9 cellular contexts compared by ENCODE assay signal in the genomic region with DNA sequence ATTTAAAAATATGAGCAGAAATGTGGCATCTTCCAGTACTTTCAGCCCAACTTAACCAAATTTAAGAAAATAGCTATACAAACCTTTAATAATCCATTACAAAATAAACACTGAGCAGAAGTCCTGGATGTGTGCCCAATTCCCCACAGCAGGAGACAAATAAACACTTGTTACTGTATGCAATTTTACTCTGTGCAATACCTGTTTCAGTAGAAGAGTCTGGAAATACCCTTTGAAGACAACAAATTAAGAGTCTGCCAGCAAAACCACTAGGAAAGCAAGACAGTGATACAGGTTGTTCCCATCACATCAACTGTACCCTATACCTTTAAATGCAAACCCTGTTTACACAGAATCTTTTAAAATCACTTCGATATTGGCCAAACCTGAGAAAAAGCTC. TPM values are rescaled to one million over a fixed set of nuclear protein-coding genes. Genes with fewer than 3 reads are reported as not detected.
A peak's percentile ranks its signal among the peaks of the same experiment; 100 is the strongest.
DNase-seq lines count a peak whose midpoint lies in the region; ATAC-seq, FAIRE-seq and TF ChIP-seq lines count a peak whose summit lies in the region.
"Had no signal": no experiment of that assay in that cellular context is flagged by ENCODE, and none has a peak within 500 bp of the region (broad histone marks: within the 10 kb centered on the region; RNA-seq: fewer than 3 reads in every experiment).

No MANE protein-coding gene starts in this region.

- H3K4me3 Mint-ChIP-seq in mesothelial cell of epicardium (no peak overlapping the region), endodermal cell (no peak overlapping the region)

- H3K27me3 ChIP-seq in endothelial cell of umbilical vein (ENCODE audit: control insufficient read depth in 2 of 2, insufficient read depth in 2 of 2, low read length in 2 of 2) (no peaks in the 10 kb centered on the region), endodermal cell (ENCODE audit: control insufficient read depth, insufficient read depth, low read length, poor library complexity, severe bottlenecking) (no peaks in the 10 kb centered on the region)

- no peak for TF ChIP-seq CTCF in endothelial cell of umbilical vein (IDR thresholded peaks at IDR 0.05; ENCODE audit: extremely low read depth in 1 of 2, insufficient read depth in 1 of 2, low read depth in 1 of 2, low read length in 2 of 2)
- TF ChIP-seq CTCF in GM13977 (IDR thresholded peaks at IDR 0.05; ENCODE audit: extremely low read depth, insufficient read depth, missing control alignments) = no peak
- no peak for TF ChIP-seq CTCF in mesothelial cell of epicardium (IDR thresholded peaks at IDR 0.05; ENCODE audit: unreplicated experiment)
- TF ChIP-seq CTCF in endodermal cell (conservative IDR thresholded peaks at IDR 0.05) = no peak

- H4K20me1 ChIP-seq in endothelial cell of umbilical vein (replicated peaks; ENCODE audit: control insufficient read depth, extremely low read depth, insufficient read depth, low read length) = peaks cover 3% of the 10 kb centered on the region

- BruUV-seq in endothelial cell of umbilical vein (replicated peaks; lab: Mats Ljungman, UMichigan) = no TSS peak

- no peak for TF ChIP-seq POLR2A in endothelial cell of umbilical vein (IDR thresholded peaks at IDR 0.05; ENCODE audit: low read depth, low read length)

- H3K4me1 Mint-ChIP-seq in mesothelial cell of epicardium (peaks cover 18% of the 10 kb centered on the region), endodermal cell (peaks cover 21% of the 10 kb centered on the region)

- intact Hi-C loops in endothelial cell of umbilical vein (cut with micrococcal nuclease) = no loop called here

- CTCF ChIA-PET in endothelial cell of umbilical vein (lab: Charles Lee) = interaction anchor here (0.6 to 1.3 kb wide), 2 partner anchors 8 to 13 kb away, joined by 3 read pairs; no protein-coding TSS in a partner anchor

- no peaks in the 10 kb centered on the region for H3K9me3 ChIP-seq in endothelial cell of umbilical vein (replicated peaks; ENCODE audit: control insufficient read depth, insufficient read depth, low read length)
- no peaks in the 10 kb centered on the region for H3K9me3 ChIP-seq in endodermal cell (ENCODE audit: control insufficient read depth, low read length)

- no peak for FAIRE-seq in endothelial cell of umbilical vein (lab: Jason Lieb, UNC)

- H3K36me3 ChIP-seq in endothelial cell of umbilical vein (ENCODE audit: control insufficient read depth in 2 of 2, extremely low read depth in 1 of 2, insufficient read depth in 2 of 2, low read length in 2 of 2) (no peaks in the 10 kb centered on the region), endodermal cell (ENCODE audit: control insufficient read depth, insufficient read depth, low read length) (peaks cover 8% of the 10 kb centered on the region)

- no peak overlapping the region for H3K27ac Mint-ChIP-seq in mesothelial cell of epicardium
- no peak overlapping the region for H3K27ac Mint-ChIP-seq in endodermal cell

- peaks cover 9% of the 10 kb centered on the region for H3K36me3 Mint-ChIP-seq in mesothelial cell of epicardium
- peaks cover 28% of the 10 kb centered on the region for H3K36me3 Mint-ChIP-seq in endodermal cell (ENCODE audit: low read depth)

- H3K9ac ChIP-seq in endothelial cell of umbilical vein (replicated peaks; ENCODE audit: extremely low read depth, insufficient read depth, low read length) (no peak overlapping the region), endodermal cell (ENCODE audit: extremely low read depth, low read length, poor library complexity, severe bottlenecking) (no peak overlapping the region)

- peaks cover 3% of the 10 kb centered on the region for H3K79me2 ChIP-seq in endothelial cell of umbilical vein (ENCODE audit: control insufficient read depth, insufficient read depth, low read length)

- ATAC-seq in HG02763 (IDR thresholded peaks at IDR 0.05; ENCODE audit: unreplicated experiment) = peak; percentile 44
- no peak for ATAC-seq in HG03342 (IDR thresholded peaks at IDR 0.05; ENCODE audit: unreplicated experiment)

- dilution Hi-C loops in endothelial cell of umbilical vein (cut with MboI; ENCODE audit: extremely low pct_ligation_motif_present, low sequenced_read_pairs) = no loop called here

- H3K9me3 Mint-ChIP-seq in mesothelial cell of epicardium (no peaks in the 10 kb centered on the region), endodermal cell (no peaks in the 10 kb centered on the region)

- POLR2A ChIA-PET in endothelial cell of umbilical vein (lab: Charles Lee) = interaction anchor here (0.5 kb wide), 1 partner anchor 1611 kb away, joined by 3 read pairs; no protein-coding TSS in a partner anchor

- WGBS in endodermal cell (ENCODE audit: insufficient coverage in 1 of 2, insufficient read length in 1 of 2), 2 experiments = 96 to 100% methylated on average over 1 of the region's 1 CpG

- in situ Hi-C loops in GM13977 (cut with MboI; ENCODE audit: low pct_unique_long_range_greater_than_20kb, low sequenced_read_pairs, unreplicated experiment) = no loop called here

- H3K4me1 ChIP-seq in endothelial cell of umbilical vein (ENCODE audit: control insufficient read depth, extremely low read depth, insufficient read depth, low read length) (peaks cover 4% of the 10 kb centered on the region), endodermal cell (ENCODE audit: control insufficient read depth, insufficient read depth, low read length) (no peaks in the 10 kb centered on the region)

- no peak overlapping the region for H2AFZ ChIP-seq in endothelial cell of umbilical vein (ENCODE audit: low read depth, low read length)

- H3K9me1 ChIP-seq in endothelial cell of umbilical vein (replicated peaks; ENCODE audit: control insufficient read depth, extremely low read depth, insufficient read depth, low read length) = no peaks in the 10 kb centered on the region

- DNase-seq in DMS153 treated with DMSO at 0.1 percent for 48 hours (lab: John Stamatoyannopoulos, UW; ENCODE audit: unreplicated experiment) (peak; percentile 88), NCI-H2227 (lab: John Stamatoyannopoulos, UW; ENCODE audit: unreplicated experiment) (peak; percentile 77), endothelial cell of umbilical vein (ENCODE audit: low read depth, low spot score) (peak; percentile 9), GM13977 (ENCODE audit: low spot score) (no peak), mesothelial cell of epicardium (ENCODE audit: low spot score in 2 of 2, unreplicated experiment in 2 of 2) (no peak), endodermal cell (no peak)
- DNase-seq: activated CD4-positive, alpha-beta T cell treated with anti-CD3 and anti-CD28 coated beads, Interleukin-2, amount 50 U/mL, for 4 hours had no signal

- H3K27me3 Mint-ChIP-seq in mesothelial cell of epicardium (ENCODE audit: low read depth) (no peaks in the 10 kb centered on the region), endodermal cell (ENCODE audit: insufficient read depth) (no peaks in the 10 kb centered on the region)

- no peak overlapping the region for H3K4me2 ChIP-seq in endothelial cell of umbilical vein (ENCODE audit: insufficient read depth, low read length)

- H3K27ac ChIP-seq in endothelial cell of umbilical vein (ENCODE audit: insufficient read depth, low read depth, low read length) = no peak overlapping the region
- H3K27ac ChIP-seq in endodermal cell (ENCODE audit: low read depth, low read length) = no peak overlapping the region

- H3K4me3 ChIP-seq in endothelial cell of umbilical vein (replicated peaks in 1 of 3; ENCODE audit: insufficient read depth in 1 of 3, low read depth in 1 of 3, low read length in 3 of 3) = no peak overlapping the region
- no peak overlapping the region for H3K4me3 ChIP-seq in endodermal cell (ENCODE audit: low read length)

TF ChIP-seq in endothelial cell of umbilical vein, 7 proteins besides CTCF, POLR2A, EP300 and RAD21:
- no peak for TF ChIP-seq MYC (IDR thresholded peaks at IDR 0.05; ENCODE audit: low read depth, low read length)
- TF ChIP-seq FOS (IDR thresholded peaks at IDR 0.05; ENCODE audit: borderline replicate concordance, insufficient read depth, low read length) = no peak
- TF ChIP-seq JUN (IDR thresholded peaks at IDR 0.05; ENCODE audit: borderline replicate concordance, insufficient read depth, insufficient read length, low read depth) = no peak
- TF ChIP-seq EZH2 (IDR thresholded peaks at IDR 0.05; ENCODE audit: borderline replicate concordance, low read depth, low read length, severe bottlenecking) = no peak
- TF ChIP-seq POLR2AphosphoS5 (IDR thresholded peaks at IDR 0.05; ENCODE audit: insufficient read depth, low read depth, low read length) = no peak
- TF ChIP-seq, protein P1, sequence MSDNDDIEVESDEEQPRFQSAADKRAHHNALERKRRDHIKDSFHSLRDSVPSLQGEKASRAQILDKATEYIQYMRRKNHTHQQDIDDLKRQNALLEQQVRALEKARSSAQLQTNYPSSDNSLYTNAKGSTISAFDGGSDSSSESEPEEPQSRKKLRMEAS (IDR thresholded peaks at IDR 0.05; ENCODE audit: insufficient read depth, insufficient read length) = no peak
- no peak for TF ChIP-seq GATA2 (IDR thresholded peaks at IDR 0.05; ENCODE audit: insufficient read depth, insufficient read length, low read depth, low read length)
TF ChIP-seq in endothelial cell of umbilical vein: peak in this region for 0.

RNA-seq across cellular contexts. Expression of a gene that starts 41.4 kb away (rescaled TPM):
- total RNA-seq in endothelial cell of umbilical vein = not detected in 2 replicates
- polyA plus RNA-seq in endothelial cell of umbilical vein = not detected in 2 replicates
- polyA plus RNA-seq in endothelial cell of umbilical vein (2011; cell fraction: cytosol; rRNA removed) = not detected in 2 replicates
- polyA plus RNA-seq in endothelial cell of umbilical vein (2011; cell fraction: nucleus; rRNA removed) = not detected in 2 replicates
- not detected in 2 replicates for polyA plus RNA-seq in endothelial cell of umbilical vein (2012)
- polyA minus RNA-seq in endothelial cell of umbilical vein = under 0.01 TPM in 2 replicates
- 8,857 TPM for polyA minus RNA-seq in endothelial cell of umbilical vein (2011; cell fraction: cytosol; rRNA and poly(A)+ RNA removed)
- under 0.01 TPM in 2 replicates for polyA minus RNA-seq in endothelial cell of umbilical vein (2011; cell fraction: nucleus; rRNA and poly(A)+ RNA removed)
- not detected in 3 replicates for total RNA-seq in mesothelial cell of epicardium
- total RNA-seq in endodermal cell = not detected
- polyA plus RNA-seq in endodermal cell (2013, experiment 1 of 2) = 2,034 TPM
- 2,520 TPM for polyA plus RNA-seq in endodermal cell (2013, experiment 2 of 2)

Comparison
In these comparisons a context has a peak if more than half of its experiments do, and no peak if none do; other contexts are left out.
1. DNase-seq: peak in DMS153 treated with DMSO at 0.1 percent for 48 hours (single experiment), NCI-H2227 (single experiment) and endothelial cell of umbilical vein (single experiment); none in GM13977 (single experiment), mesothelial cell of epicardium (0 of 2) and endodermal cell (single experiment).